Comparison of ENCODE assay signal across 24 cellular contexts in genomic region chr4:109928327-109929045, GRCh38. TPM values are rescaled to one million over a fixed set of nuclear protein-coding genes. Genes with fewer than 3 reads are reported as not detected.
"Had no signal": no experiment of that assay in that cellular context is flagged by ENCODE, and none has a peak within 500 bp of the region (broad histone marks: within the 10 kb centered on the region; RNA-seq: fewer than 3 reads in every experiment).

No MANE protein-coding gene starts in this region.

- H3K4me3 Mint-ChIP-seq: dendritic cell treated with granulocyte-macrophage colony-stimulating factor and Interleukin-4, amounts not matched to agents 40 ng/mL and 50 ng/mL, for 4 days; effector memory CD8-positive, alpha-beta T cell; mesothelial cell of epicardium; natural killer cell treated with Interleukin-12 subunit alpha and Interleukin-12 subunit beta and Interleukin-15 and Interleukin-18, amount 100 ng/mL, for 72 hours; stimulated activated memory B cell treated with anti-CD40 and anti-IgM and Interleukin-4, amounts not matched to agents 10 μg/mL and 1 μg/mL and 100 μg/mL, for 72 hours; stimulated activated naive CD8-positive, alpha-beta T cell treated with anti-CD3 and anti-CD28 coated beads, Interleukin-15, Interleukin-2, amounts not matched to agents 100 ng/mL and 50 ng/mL, for 24 hours had no signal

- FAIRE-seq: colon, islet of Langerhans had no signal

- H3K9ac ChIP-seq: parathyroid adenoma had no signal

- H3K27ac ChIP-seq: esophagus squamous epithelium, parathyroid adenoma, prostate gland, spleen, tibial artery, upper lobe of right lung, vagina had no signal

- H3K79me2 ChIP-seq: parathyroid adenoma had no signal

- H3K27ac Mint-ChIP-seq: dendritic cell treated with granulocyte-macrophage colony-stimulating factor and Interleukin-4, amounts not matched to agents 40 ng/mL and 50 ng/mL, for 4 days; effector memory CD8-positive, alpha-beta T cell; mesothelial cell of epicardium; natural killer cell treated with Interleukin-12 subunit alpha and Interleukin-12 subunit beta and Interleukin-15 and Interleukin-18, amount 100 ng/mL, for 72 hours; stimulated activated memory B cell treated with anti-CD40 and anti-IgM and Interleukin-4, amounts not matched to agents 10 μg/mL and 1 μg/mL and 100 μg/mL, for 72 hours; stimulated activated naive CD8-positive, alpha-beta T cell treated with anti-CD3 and anti-CD28 coated beads, Interleukin-15, Interleukin-2, amounts not matched to agents 100 ng/mL and 50 ng/mL, for 24 hours had no signal

- H2AFZ ChIP-seq: parathyroid adenoma had no signal

- H3K36me3 ChIP-seq: esophagus squamous epithelium, prostate gland, spleen, tibial artery, upper lobe of right lung, vagina had no signal

- H3K4me1 Mint-ChIP-seq: stimulated activated memory B cell treated with anti-CD40 and anti-IgM and Interleukin-4, amounts not matched to agents 10 μg/mL and 1 μg/mL and 100 μg/mL, for 72 hours had no signal

- H3K36me3 Mint-ChIP-seq: mesothelial cell of epicardium; natural killer cell treated with Interleukin-12 subunit alpha and Interleukin-12 subunit beta and Interleukin-15 and Interleukin-18, amount 100 ng/mL, for 72 hours; stimulated activated memory B cell treated with anti-CD40 and anti-IgM and Interleukin-4, amounts not matched to agents 10 μg/mL and 1 μg/mL and 100 μg/mL, for 72 hours had no signal

- H3K4me3 ChIP-seq: esophagus squamous epithelium, prostate gland, spleen, tibial artery, upper lobe of right lung, vagina had no signal

- ATAC-seq: effector memory CD8-positive, alpha-beta T cell; left lobe of liver; natural killer cell treated with Interleukin-12 subunit alpha and Interleukin-12 subunit beta and Interleukin-15 and Interleukin-18, amount 100 ng/mL, for 72 hours; sciatic nerve; stimulated activated memory B cell treated with anti-CD40 and anti-IgM and Interleukin-4, amounts not matched to agents 10 μg/mL and 1 μg/mL and 100 μg/mL, for 72 hours; upper lobe of right lung had no signal

- H3K9me3 ChIP-seq: esophagus squamous epithelium, prostate gland, spleen, tibial artery, upper lobe of right lung, vagina had no signal

- DNase-seq: effector memory CD8-positive, alpha-beta T cell; esophagus squamous epithelium; foreskin fibroblast; kidney glomerular epithelial cell; mammary epithelial cell; occipital lobe; spleen; stimulated activated CD4-positive, alpha-beta T cell treated with anti-CD3 and anti-CD28 coated beads, Interleukin-15, amount 100 ng/mL, for 24 hours; stimulated activated CD4-positive, alpha-beta T cell treated with anti-CD3 and anti-CD28 coated beads, Interleukin-1b, Interleukin-23, amount 100 ng/mL, for 48 hours; stimulated activated CD4-positive, alpha-beta T cell treated with anti-CD3 and anti-CD28 coated beads, Interleukin-4, amount 100 ng/mL, for 24 hours; tibial artery; upper lobe of right lung had no signal

- H3K27me3 ChIP-seq: esophagus squamous epithelium, spleen, tibial artery, upper lobe of right lung, vagina had no signal

- H3K4me1 ChIP-seq: parathyroid adenoma, prostate gland, spleen, tibial artery, upper lobe of right lung, vagina had no signal

- H3K27me3 Mint-ChIP-seq: dendritic cell treated with granulocyte-macrophage colony-stimulating factor and Interleukin-4, amounts not matched to agents 40 ng/mL and 50 ng/mL, for 4 days; effector memory CD8-positive, alpha-beta T cell; stimulated activated memory B cell treated with anti-CD40 and anti-IgM and Interleukin-4, amounts not matched to agents 10 μg/mL and 1 μg/mL and 100 μg/mL, for 72 hours had no signal

- H3K9me3 Mint-ChIP-seq: dendritic cell treated with granulocyte-macrophage colony-stimulating factor and Interleukin-4, amounts not matched to agents 40 ng/mL and 50 ng/mL, for 4 days; effector memory CD8-positive, alpha-beta T cell; mesothelial cell of epicardium; natural killer cell treated with Interleukin-12 subunit alpha and Interleukin-12 subunit beta and Interleukin-15 and Interleukin-18, amount 100 ng/mL, for 72 hours; stimulated activated memory B cell treated with anti-CD40 and anti-IgM and Interleukin-4, amounts not matched to agents 10 μg/mL and 1 μg/mL and 100 μg/mL, for 72 hours; stimulated activated naive CD8-positive, alpha-beta T cell treated with anti-CD3 and anti-CD28 coated beads, Interleukin-15, Interleukin-2, amounts not matched to agents 100 ng/mL and 50 ng/mL, for 24 hours had no signal

RNA-seq across cellular contexts. Expression of gene EGF, which starts 15.8 kb away (rescaled TPM):
- total RNA-seq: natural killer cell treated with Interleukin-12 subunit alpha and Interleukin-12 subunit beta and Interleukin-15 and Interleukin-18, amount 100 ng/mL, for 72 hours had no signal
